ENCODE assay signal across 26 cellular contexts in the genomic region with DNA sequence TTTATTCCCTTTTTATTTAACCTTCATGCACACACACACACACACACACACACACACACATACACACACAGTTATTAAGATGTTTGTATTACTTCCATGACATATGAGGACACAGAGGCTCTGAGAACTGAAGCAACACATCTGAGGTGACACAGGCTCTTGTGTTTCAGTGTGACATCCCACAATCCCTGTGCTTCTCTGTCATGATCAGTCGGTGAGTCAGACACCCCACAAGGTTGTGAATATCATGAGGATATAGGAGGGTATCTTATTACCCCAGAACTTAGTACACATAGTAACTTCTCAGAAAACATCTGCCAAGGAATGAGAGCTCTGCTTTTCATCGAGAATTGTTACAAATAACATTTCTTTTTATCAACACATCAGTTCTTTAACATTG.
DNase-seq lines count a peak whose midpoint lies in the region; ATAC-seq and TF ChIP-seq lines count a peak whose summit lies in the region.
"Had no signal": no experiment of that assay in that cellular context is flagged by ENCODE, and none has a peak within 500 bp of the region (broad histone marks: within the 10 kb centered on the region; RNA-seq: fewer than 3 reads in every experiment).

No MANE protein-coding gene starts in this region.

- H3K4me3 Mint-ChIP-seq in MCF 10A (ENCODE audit: unreplicated experiment) (no peak overlapping the region), endothelial cell (ENCODE audit: unreplicated experiment) (no peak overlapping the region)
- H3K4me3 Mint-ChIP-seq: activated naive CD8-positive, alpha-beta T cell; B cell; CD4-positive, alpha-beta memory T cell; dendritic cell treated with granulocyte-macrophage colony-stimulating factor and Interleukin-4, amounts not matched to agents 40 ng/mL and 50 ng/mL, for 4 days; H9; nephron progenitor cell had no signal

- dilution Hi-C loops in mammary epithelial cell (cut with HindIII; ENCODE audit: low sequenced_read_pairs) = no loop called here

- H3K9me3 ChIP-seq in mammary epithelial cell (replicated peaks; ENCODE audit: insufficient read depth, low read length) = peaks cover 4% of the 10 kb centered on the region
- peaks cover 5% of the 10 kb centered on the region for H3K9me3 ChIP-seq in adipocyte (ENCODE audit: control insufficient read depth, low read length)

- no peak for ATAC-seq in HG03108 (IDR thresholded peaks at IDR 0.05; ENCODE audit: unreplicated experiment)
- ATAC-seq: GM12878; left cardiac atrium; stimulated activated naive CD8-positive, alpha-beta T cell treated with anti-CD3 and anti-CD28 coated beads, Interleukin-15, Interleukin-2, amounts not matched to agents 100 U/mL and 50 U/mL, for 24 hours had no signal

- H4K20me1 ChIP-seq in mammary epithelial cell (ENCODE audit: insufficient read depth, low read length) = no peaks in the 10 kb centered on the region

- H3K4me3 ChIP-seq in mammary epithelial cell (replicated peaks in 1 of 3; ENCODE audit: insufficient read depth in 1 of 3, low read depth in 2 of 3, low read length in 3 of 3) = no peak overlapping the region
- H3K4me3 ChIP-seq in adipocyte (ENCODE audit: low read length) = no peak overlapping the region
- H3K4me3 ChIP-seq in foreskin fibroblast (ENCODE audit: low read depth in 1 of 2, low read length in 2 of 2) = no peak overlapping the region
- H3K4me3 ChIP-seq: esophagus muscularis mucosa, GM12878, lung, skin epidermis had no signal

- intact Hi-C loops in MCF 10A (cut with micrococcal nuclease) = no loop called here
- intact Hi-C loops in mammary epithelial cell (cut with micrococcal nuclease) = loop anchor here (10.0 kb wide), 1 partner anchor 455 kb away; the partner anchor contains the start of gene PLPP3

- no peak overlapping the region for H3K27ac ChIP-seq in mammary epithelial cell (ENCODE audit: insufficient read depth, low read depth, low read length)
- H3K27ac ChIP-seq: esophagus muscularis mucosa, skin epidermis had no signal

- H3K36me3 Mint-ChIP-seq in MCF 10A (ENCODE audit: insufficient read depth, unreplicated experiment) (no peaks in the 10 kb centered on the region), endothelial cell (ENCODE audit: low read depth, unreplicated experiment) (no peaks in the 10 kb centered on the region)
- H3K36me3 Mint-ChIP-seq: activated naive CD8-positive, alpha-beta T cell; CD4-positive, alpha-beta memory T cell had no signal

- peaks cover 10% of the 10 kb centered on the region for H3K9me3 Mint-ChIP-seq in MCF 10A (ENCODE audit: unreplicated experiment)
- no peaks in the 10 kb centered on the region for H3K9me3 Mint-ChIP-seq in endothelial cell (ENCODE audit: unreplicated experiment)

- WGBS in mammary epithelial cell (ENCODE audit: low coverage, missing lambda C conversion rate) = 64% methylated on average over 2 of the region's 2 CpGs

- no peak overlapping the region for H2AFZ ChIP-seq in mammary epithelial cell (ENCODE audit: low read depth, low read length)

- no peaks in the 10 kb centered on the region for H3K27me3 ChIP-seq in mammary epithelial cell (ENCODE audit: insufficient read depth, low read length)
- no peaks in the 10 kb centered on the region for H3K27me3 ChIP-seq in adipocyte (replicated peaks; ENCODE audit: control insufficient read depth, insufficient read depth, low read length)
- H3K27me3 ChIP-seq: esophagus muscularis mucosa had no signal

- H3K4me1 ChIP-seq in mammary epithelial cell (ENCODE audit: insufficient read depth, low read length) (peaks cover 5% of the 10 kb centered on the region), adipocyte (ENCODE audit: control insufficient read depth, insufficient read depth, low read length) (no peaks in the 10 kb centered on the region)
- H3K4me1 ChIP-seq: esophagus muscularis mucosa had no signal

- no peaks in the 10 kb centered on the region for H3K79me2 ChIP-seq in mammary epithelial cell (ENCODE audit: insufficient read depth, low read length)

- H3K36me3 ChIP-seq in mammary epithelial cell (ENCODE audit: insufficient read depth, low read length) = no peaks in the 10 kb centered on the region
- no peaks in the 10 kb centered on the region for H3K36me3 ChIP-seq in adipocyte (ENCODE audit: control insufficient read depth, insufficient read depth, low read length, severe bottlenecking)
- H3K36me3 ChIP-seq: esophagus muscularis mucosa had no signal

- no TSS peak for BruUV-seq in MCF 10A (replicated peaks; lab: Mats Ljungman, UMichigan)
- no TSS peak for BruUV-seq in mammary epithelial cell (replicated peaks; lab: Mats Ljungman, UMichigan)

- in situ Hi-C loops in mammary epithelial cell (cut with MboI; ENCODE audit: low sequenced_read_pairs in 2 of 2) = no loop called here

- H3K4me1 Mint-ChIP-seq in MCF 10A (ENCODE audit: insufficient read depth, unreplicated experiment) = no peaks in the 10 kb centered on the region
- no peaks in the 10 kb centered on the region for H3K4me1 Mint-ChIP-seq in endothelial cell (ENCODE audit: unreplicated experiment)
- H3K4me1 Mint-ChIP-seq: B cell; CD4-positive, alpha-beta memory T cell; H9 had no signal

- H3K27me3 Mint-ChIP-seq in MCF 10A (ENCODE audit: insufficient read depth, unreplicated experiment) (no peaks in the 10 kb centered on the region), endothelial cell (ENCODE audit: unreplicated experiment) (no peaks in the 10 kb centered on the region)
- H3K27me3 Mint-ChIP-seq: activated naive CD8-positive, alpha-beta T cell had no signal

- DNase-seq in MCF 10A (ENCODE audit: unreplicated experiment) (peak; percentile 21), mammary epithelial cell (no peak), adipocyte (ENCODE audit: low read depth) (peak; percentile 40), foreskin fibroblast (peak; percentile 83 to 84), endothelial cell (ENCODE audit: low spot score) (no peak), HPDE6-E6E7 (ENCODE audit: extremely low spot score) (no peak), ecto neural progenitor cell (ENCODE audit: low spot score) (no peak)
- DNase-seq: activated CD4-positive, alpha-beta T cell treated with anti-CD3 and anti-CD28 coated beads for 48 hours; anterior cingulate cortex; CD4-positive, alpha-beta memory T cell; central memory CD4-positive, alpha-beta T cell; H9; hippocampal formation; left cardiac atrium; NCI-H1048; NCI-H82; nephron progenitor cell; stimulated activated naive CD8-positive, alpha-beta T cell treated with anti-CD3 and anti-CD28 coated beads, Interleukin-15, Interleukin-2, amounts not matched to agents 100 U/mL and 50 U/mL, for 24 hours had no signal

- CTCF ChIA-PET in MCF 10A (lab: Yijun Ruan, JAX) (interaction anchor here (0.6 kb wide), 1 partner anchor 1592 kb away, joined by 3 read pairs; no protein-coding TSS in a partner anchor), mammary epithelial cell (lab: Charles Lee; ENCODE audit: low non-redundant PET) (no interaction called here)

- H3K9ac ChIP-seq in mammary epithelial cell (ENCODE audit: insufficient read depth, low read length) = no peak overlapping the region
- no peak overlapping the region for H3K9ac ChIP-seq in adipocyte (ENCODE audit: low read length)

- POLR2A ChIA-PET in MCF 10A (lab: Yijun Ruan, JAX) = interaction anchor here (0.8 kb wide), 1 partner anchor 350 kb away, joined by 3 read pairs; no protein-coding TSS in a partner anchor

- H3K27ac Mint-ChIP-seq in MCF 10A (ENCODE audit: low read depth, unreplicated experiment) (no peak overlapping the region), endothelial cell (ENCODE audit: unreplicated experiment) (no peak overlapping the region)
- H3K27ac Mint-ChIP-seq: activated naive CD8-positive, alpha-beta T cell; B cell; CD4-positive, alpha-beta memory T cell; dendritic cell treated with granulocyte-macrophage colony-stimulating factor and Interleukin-4, amounts not matched to agents 40 ng/mL and 50 ng/mL, for 4 days; H9; nephron progenitor cell had no signal

- TF ChIP-seq CTCF in MCF 10A (IDR thresholded peaks at IDR 0.05; ENCODE audit: unreplicated experiment) = no peak
- TF ChIP-seq CTCF in mammary epithelial cell (conservative IDR thresholded peaks at IDR 0.05 in 1 of 2, IDR thresholded peaks at IDR 0.05 in 1 of 2; ENCODE audit: extremely low read depth in 1 of 2, insufficient read depth in 1 of 2, low read depth in 1 of 2, low read length in 2 of 2) = no peak
- TF ChIP-seq CTCF in foreskin fibroblast (IDR thresholded peaks at IDR 0.05; ENCODE audit: low read depth, low read length) = no peak
- no peak for TF ChIP-seq CTCF in endothelial cell (IDR thresholded peaks at IDR 0.05; ENCODE audit: unreplicated experiment)

- H3K4me2 ChIP-seq in mammary epithelial cell (ENCODE audit: insufficient read depth, low read depth, low read length) = no peak overlapping the region

Comparison
In these comparisons a context has a peak if more than half of its experiments do, and no peak if none do; other contexts are left out.
1. DNase-seq: peak in MCF 10A (single experiment), adipocyte (single experiment) and foreskin fibroblast (2 of 2); none in mammary epithelial cell (single experiment), endothelial cell (single experiment), HPDE6-E6E7 (single experiment) and ecto neural progenitor cell (single experiment).